1 cellular context compared by ENCODE assay signal in the genomic region with DNA sequence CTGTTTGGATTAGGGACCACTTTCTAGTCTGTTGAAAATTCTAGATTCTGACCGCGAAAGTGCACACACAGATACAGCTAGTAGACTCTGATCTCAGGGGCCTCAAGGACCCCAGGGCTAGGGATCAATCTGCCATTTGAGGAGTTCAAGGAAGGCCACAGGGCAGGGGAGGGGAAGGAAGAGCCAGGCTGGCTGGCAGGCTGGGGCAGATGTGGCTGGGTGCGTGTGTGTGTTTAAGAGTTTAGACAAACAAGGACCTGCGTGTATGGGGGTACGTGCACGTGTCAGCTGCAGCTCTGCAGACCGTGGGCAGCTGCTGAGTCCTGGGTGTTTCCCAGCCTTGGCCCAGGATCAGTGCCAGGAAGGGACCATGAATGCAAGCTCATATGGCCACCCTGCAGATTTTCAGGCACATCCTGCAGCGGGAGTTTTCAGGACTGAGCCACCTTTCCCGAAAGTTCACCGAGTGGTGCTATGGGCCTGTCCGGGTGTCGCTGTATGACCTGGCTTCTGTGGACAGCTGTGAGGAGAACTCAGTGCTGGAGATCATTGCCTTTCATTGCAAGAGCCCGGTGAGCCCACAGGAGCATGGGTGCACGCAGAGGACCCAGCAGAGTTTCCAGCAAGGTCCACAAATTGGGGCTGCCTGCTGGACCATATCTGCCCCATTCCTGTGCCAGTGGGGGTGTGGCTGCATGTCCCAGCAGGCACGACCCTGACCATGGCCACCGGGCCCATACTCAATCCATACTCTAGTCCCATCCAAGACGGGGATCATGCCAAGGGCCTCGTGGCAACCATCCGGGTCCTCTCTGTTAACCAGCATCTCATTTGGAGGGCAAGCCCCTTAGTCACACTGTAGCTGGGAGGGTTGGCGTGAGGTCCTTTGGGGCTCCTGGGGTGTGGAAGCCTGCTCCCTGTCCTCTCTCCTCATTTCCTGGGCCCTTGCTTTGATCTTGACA.
TF ChIP-seq lines count a peak whose summit lies in the region.

No MANE protein-coding gene starts in this region.

TF ChIP-seq in HepG2, 621 proteins besides CTCF, POLR2A, EP300 and RAD21 (continued from another document and continues in another):
- TF ChIP-seq, protein P1, sequence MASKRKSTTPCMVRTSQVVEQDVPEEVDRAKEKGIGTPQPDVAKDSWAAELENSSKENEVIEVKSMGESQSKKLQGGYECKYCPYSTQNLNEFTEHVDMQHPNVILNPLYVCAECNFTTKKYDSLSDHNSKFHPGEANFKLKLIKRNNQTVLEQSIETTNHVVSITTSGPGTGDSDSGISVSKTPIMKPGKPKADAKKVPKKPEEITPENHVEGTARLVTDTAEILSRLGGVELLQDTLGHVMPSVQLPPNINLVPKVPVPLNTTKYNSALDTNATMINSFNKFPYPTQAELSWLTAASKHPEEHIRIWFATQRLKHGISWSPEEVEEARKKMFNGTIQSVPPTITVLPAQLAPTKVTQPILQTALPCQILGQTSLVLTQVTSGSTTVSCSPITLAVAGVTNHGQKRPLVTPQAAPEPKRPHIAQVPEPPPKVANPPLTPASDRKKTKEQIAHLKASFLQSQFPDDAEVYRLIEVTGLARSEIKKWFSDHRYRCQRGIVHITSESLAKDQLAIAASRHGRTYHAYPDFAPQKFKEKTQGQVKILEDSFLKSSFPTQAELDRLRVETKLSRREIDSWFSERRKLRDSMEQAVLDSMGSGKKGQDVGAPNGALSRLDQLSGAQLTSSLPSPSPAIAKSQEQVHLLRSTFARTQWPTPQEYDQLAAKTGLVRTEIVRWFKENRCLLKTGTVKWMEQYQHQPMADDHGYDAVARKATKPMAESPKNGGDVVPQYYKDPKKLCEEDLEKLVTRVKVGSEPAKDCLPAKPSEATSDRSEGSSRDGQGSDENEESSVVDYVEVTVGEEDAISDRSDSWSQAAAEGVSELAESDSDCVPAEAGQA (IDR thresholded peaks at IDR 0.05; ENCODE audit: low read depth), result no peak
- TF ChIP-seq, protein P1 (CRISPR knock-in tag; IDR thresholded peaks at IDR 0.05; ENCODE audit: borderline replicate concordance), result no peak
- TF ChIP-seq ZNF329 (CRISPR knock-in tag; IDR thresholded peaks at IDR 0.05; ENCODE audit: low read depth) (no peak), GABPA (IDR thresholded peaks at IDR 0.05; ENCODE audit: low read depth, low read length) (no peak), GABPA (CRISPR knock-in tag; IDR thresholded peaks at IDR 0.05; ENCODE audit: low read depth) (no peak; the same call in 1 of the 2 replicates), SALL2 (CRISPR knock-in tag; IDR thresholded peaks at IDR 0.05) (no peak; the same call in 1 of the 2 replicates), HDAC2 (CRISPR knock-in tag; IDR thresholded peaks at IDR 0.05) (peak; percentile 81), SAFB2 (CRISPR knock-in tag; IDR thresholded peaks at IDR 0.05; ENCODE audit: borderline replicate concordance, low read depth) (no peak), DPF2 (CRISPR knock-in tag; IDR thresholded peaks at IDR 0.05; ENCODE audit: borderline replicate concordance, low read depth) (no peak), SMAD1 (CRISPR knock-in tag; IDR thresholded peaks at IDR 0.05; ENCODE audit: borderline replicate concordance, low read depth) (no peak), ZNF10 (CRISPR knock-in tag; IDR thresholded peaks at IDR 0.05; ENCODE audit: borderline replicate concordance, low read depth) (no peak), MIXL1 (CRISPR knock-in tag; IDR thresholded peaks at IDR 0.05) (peak; percentile 26; the same call in 1 of the 2 replicates), FOXP1 (IDR thresholded peaks at IDR 0.05) (no peak), FOXP1 (CRISPR knock-in tag; IDR thresholded peaks at IDR 0.05) (peak; percentile 71), BRCA1 (CRISPR knock-in tag; IDR thresholded peaks at IDR 0.05) (no peak), ELF3 (CRISPR knock-in tag; IDR thresholded peaks at IDR 0.05) (0 out of 2 replicates have a peak, but pooled peaks have one; percentile 36), HOXA5 (CRISPR knock-in tag; IDR thresholded peaks at IDR 0.05) (0 out of 2 replicates have a peak, but pooled peaks have one; percentile 14), HMG20B (CRISPR knock-in tag; conservative IDR thresholded peaks at IDR 0.05) (no peak), SMAD3 (CRISPR knock-in tag; IDR thresholded peaks at IDR 0.05) (no peak), KDM4B (CRISPR knock-in tag; IDR thresholded peaks at IDR 0.05) (no peak), ZFP37 (CRISPR knock-in tag; IDR thresholded peaks at IDR 0.05; ENCODE audit: borderline replicate concordance) (no peak; the same call in 1 of the 2 replicates), MEF2D (CRISPR knock-in tag; IDR thresholded peaks at IDR 0.05) (no peak), EEA1 (CRISPR knock-in tag; IDR thresholded peaks at IDR 0.05; ENCODE audit: borderline replicate concordance) (no peak), KLF12 (CRISPR knock-in tag; IDR thresholded peaks at IDR 0.05; ENCODE audit: borderline replicate concordance) (peak; percentile 54; the same call in 1 of the 2 replicates), ZNF263 (CRISPR knock-in tag; IDR thresholded peaks at IDR 0.05) (0 out of 2 replicates have a peak, but pooled peaks have one; percentile 27)
- TF ChIP-seq, protein P2, sequence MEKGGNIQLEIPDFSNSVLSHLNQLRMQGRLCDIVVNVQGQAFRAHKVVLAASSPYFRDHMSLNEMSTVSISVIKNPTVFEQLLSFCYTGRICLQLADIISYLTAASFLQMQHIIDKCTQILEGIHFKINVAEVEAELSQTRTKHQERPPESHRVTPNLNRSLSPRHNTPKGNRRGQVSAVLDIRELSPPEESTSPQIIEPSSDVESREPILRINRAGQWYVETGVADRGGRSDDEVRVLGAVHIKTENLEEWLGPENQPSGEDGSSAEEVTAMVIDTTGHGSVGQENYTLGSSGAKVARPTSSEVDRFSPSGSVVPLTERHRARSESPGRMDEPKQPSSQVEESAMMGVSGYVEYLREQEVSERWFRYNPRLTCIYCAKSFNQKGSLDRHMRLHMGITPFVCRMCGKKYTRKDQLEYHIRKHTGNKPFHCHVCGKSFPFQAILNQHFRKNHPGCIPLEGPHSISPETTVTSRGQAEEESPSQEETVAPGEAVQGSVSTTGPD (CRISPR knock-in tag; IDR thresholded peaks at IDR 0.05), result 0 out of 2 replicates have a peak, but pooled peaks have one; percentile 50
- TF ChIP-seq, protein P3, sequence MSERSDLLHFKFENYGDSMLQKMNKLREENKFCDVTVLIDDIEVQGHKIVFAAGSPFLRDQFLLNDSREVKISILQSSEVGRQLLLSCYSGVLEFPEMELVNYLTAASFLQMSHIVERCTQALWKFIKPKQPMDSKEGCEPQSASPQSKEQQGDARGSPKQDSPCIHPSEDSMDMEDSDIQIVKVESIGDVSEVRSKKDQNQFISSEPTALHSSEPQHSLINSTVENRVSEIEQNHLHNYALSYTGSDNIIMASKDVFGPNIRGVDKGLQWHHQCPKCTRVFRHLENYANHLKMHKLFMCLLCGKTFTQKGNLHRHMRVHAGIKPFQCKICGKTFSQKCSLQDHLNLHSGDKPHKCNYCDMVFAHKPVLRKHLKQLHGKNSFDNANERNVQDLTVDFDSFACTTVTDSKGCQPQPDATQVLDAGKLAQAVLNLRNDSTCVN (CRISPR knock-in tag; IDR thresholded peaks at IDR 0.05; ENCODE audit: borderline replicate concordance), result peak; percentile 85; the same call in 1 of the 2 replicates
- TF ChIP-seq, protein P4, sequence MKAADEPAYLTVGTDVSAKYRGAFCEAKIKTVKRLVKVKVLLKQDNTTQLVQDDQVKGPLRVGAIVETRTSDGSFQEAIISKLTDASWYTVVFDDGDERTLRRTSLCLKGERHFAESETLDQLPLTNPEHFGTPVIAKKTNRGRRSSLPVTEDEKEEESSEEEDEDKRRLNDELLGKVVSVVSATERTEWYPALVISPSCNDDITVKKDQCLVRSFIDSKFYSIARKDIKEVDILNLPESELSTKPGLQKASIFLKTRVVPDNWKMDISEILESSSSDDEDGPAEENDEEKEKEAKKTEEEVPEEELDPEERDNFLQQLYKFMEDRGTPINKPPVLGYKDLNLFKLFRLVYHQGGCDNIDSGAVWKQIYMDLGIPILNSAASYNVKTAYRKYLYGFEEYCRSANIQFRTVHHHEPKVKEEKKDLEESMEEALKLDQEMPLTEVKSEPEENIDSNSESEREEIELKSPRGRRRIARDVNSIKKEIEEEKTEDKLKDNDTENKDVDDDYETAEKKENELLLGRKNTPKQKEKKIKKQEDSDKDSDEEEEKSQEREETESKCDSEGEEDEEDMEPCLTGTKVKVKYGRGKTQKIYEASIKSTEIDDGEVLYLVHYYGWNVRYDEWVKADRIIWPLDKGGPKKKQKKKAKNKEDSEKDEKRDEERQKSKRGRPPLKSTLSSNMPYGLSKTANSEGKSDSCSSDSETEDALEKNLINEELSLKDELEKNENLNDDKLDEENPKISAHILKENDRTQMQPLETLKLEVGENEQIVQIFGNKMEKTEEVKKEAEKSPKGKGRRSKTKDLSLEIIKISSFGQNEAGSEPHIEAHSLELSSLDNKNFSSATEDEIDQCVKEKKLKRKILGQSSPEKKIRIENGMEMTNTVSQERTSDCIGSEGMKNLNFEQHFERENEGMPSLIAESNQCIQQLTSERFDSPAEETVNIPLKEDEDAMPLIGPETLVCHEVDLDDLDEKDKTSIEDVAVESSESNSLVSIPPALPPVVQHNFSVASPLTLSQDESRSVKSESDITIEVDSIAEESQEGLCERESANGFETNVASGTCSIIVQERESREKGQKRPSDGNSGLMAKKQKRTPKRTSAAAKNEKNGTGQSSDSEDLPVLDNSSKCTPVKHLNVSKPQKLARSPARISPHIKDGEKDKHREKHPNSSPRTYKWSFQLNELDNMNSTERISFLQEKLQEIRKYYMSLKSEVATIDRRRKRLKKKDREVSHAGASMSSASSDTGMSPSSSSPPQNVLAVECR (CRISPR knock-in tag; IDR thresholded peaks at IDR 0.05; ENCODE audit: borderline replicate concordance), result peak; percentile 64; the same call in 1 of the 2 replicates
- TF ChIP-seq, protein P5, sequence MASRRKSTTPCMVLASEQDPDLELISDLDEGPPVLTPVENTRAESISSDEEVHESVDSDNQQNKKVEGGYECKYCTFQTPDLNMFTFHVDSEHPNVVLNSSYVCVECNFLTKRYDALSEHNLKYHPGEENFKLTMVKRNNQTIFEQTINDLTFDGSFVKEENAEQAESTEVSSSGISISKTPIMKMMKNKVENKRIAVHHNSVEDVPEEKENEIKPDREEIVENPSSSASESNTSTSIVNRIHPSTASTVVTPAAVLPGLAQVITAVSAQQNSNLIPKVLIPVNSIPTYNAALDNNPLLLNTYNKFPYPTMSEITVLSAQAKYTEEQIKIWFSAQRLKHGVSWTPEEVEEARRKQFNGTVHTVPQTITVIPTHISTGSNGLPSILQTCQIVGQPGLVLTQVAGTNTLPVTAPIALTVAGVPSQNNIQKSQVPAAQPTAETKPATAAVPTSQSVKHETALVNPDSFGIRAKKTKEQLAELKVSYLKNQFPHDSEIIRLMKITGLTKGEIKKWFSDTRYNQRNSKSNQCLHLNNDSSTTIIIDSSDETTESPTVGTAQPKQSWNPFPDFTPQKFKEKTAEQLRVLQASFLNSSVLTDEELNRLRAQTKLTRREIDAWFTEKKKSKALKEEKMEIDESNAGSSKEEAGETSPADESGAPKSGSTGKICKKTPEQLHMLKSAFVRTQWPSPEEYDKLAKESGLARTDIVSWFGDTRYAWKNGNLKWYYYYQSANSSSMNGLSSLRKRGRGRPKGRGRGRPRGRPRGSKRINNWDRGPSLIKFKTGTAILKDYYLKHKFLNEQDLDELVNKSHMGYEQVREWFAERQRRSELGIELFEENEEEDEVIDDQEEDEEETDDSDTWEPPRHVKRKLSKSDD (CRISPR knock-in tag; IDR thresholded peaks at IDR 0.05; ENCODE audit: low read depth), result peak; percentile 68; the same call in 1 of the 2 replicates
- TF ChIP-seq, protein P6, sequence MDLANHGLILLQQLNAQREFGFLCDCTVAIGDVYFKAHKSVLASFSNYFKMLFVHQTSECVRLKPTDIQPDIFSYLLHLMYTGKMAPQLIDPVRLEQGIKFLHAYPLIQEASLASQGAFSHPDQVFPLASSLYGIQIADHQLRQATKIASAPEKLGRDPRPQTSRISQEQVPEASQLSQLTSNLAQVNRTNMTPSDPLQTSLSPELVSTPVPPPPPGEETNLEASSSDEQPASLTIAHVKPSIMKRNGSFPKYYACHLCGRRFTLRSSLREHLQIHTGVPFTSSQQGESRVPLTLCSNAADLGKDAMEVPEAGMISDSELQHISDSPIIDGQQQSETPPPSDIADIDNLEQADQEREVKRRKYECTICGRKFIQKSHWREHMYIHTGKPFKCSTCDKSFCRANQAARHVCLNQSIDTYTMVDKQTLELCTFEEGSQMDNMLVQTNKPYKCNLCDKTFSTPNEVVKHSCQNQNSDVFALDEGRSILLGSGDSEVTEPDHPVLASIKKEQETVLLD (CRISPR knock-in tag; IDR thresholded peaks at IDR 0.05; ENCODE audit: low read depth), result no peak
- TF ChIP-seq, protein P7, sequence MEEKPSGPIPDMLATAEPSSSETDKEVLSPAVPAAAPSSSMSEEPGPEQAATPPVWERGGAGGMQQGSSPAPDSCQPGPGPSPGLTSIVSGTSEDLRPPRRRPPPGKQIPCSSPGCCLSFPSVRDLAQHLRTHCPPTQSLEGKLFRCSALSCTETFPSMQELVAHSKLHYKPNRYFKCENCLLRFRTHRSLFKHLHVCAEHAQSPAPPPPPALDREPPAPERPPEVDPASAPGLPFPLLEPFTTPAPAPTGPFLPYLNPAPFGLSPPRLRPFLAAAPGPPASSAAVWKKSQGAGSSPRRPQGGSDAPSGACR (CRISPR knock-in tag; IDR thresholded peaks at IDR 0.05), result no peak
- TF ChIP-seq, protein P8, sequence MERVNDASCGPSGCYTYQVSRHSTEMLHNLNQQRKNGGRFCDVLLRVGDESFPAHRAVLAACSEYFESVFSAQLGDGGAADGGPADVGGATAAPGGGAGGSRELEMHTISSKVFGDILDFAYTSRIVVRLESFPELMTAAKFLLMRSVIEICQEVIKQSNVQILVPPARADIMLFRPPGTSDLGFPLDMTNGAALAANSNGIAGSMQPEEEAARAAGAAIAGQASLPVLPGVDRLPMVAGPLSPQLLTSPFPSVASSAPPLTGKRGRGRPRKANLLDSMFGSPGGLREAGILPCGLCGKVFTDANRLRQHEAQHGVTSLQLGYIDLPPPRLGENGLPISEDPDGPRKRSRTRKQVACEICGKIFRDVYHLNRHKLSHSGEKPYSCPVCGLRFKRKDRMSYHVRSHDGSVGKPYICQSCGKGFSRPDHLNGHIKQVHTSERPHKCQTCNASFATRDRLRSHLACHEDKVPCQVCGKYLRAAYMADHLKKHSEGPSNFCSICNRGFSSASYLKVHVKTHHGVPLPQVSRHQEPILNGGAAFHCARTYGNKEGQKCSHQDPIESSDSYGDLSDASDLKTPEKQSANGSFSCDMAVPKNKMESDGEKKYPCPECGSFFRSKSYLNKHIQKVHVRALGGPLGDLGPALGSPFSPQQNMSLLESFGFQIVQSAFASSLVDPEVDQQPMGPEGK (CRISPR knock-in tag; IDR thresholded peaks at IDR 0.05), result peak; percentile 47; the same call in 1 of the 2 replicates
